In the genomic region with DNA sequence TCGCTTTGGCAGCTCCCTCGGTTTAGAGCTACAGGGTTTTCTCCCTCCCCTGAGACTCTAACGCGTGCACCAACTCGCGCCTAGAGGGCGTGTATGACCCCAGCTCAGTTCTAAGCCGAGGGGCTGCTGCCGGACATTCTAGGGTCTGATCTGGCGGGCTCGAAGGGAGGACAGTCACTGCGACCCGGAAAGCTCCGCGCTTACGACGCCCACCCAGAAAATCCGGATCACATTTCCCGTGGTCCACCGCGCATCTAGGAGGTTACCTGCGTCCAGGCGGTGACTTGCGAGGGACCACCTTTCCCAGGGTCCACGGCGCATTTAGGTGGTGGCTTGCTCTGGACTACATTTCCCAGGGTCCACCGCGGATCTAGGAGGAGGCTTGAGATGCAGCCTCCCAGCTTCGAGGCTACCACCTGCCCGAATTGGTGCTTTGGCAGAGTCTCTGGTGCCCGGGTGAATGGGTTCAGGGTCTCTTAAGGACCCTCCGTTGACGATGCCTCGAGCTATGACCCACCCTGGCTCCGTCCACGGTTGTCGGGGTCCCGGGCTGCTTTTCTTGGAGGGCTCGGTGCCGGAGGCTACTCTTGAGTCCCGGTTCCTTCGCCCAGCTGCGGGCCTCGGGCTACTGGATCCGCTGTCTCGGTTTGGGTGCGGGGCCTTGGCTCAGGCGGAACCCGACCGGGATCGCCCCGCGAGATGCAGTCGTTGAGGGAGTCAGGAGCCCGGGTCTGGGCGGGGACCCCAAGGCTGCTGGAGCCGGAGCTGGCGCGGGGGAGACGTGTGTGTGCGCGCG, we compare ENCODE assay signal across 9 cellular contexts. TPM values are rescaled to one million over a fixed set of nuclear protein-coding genes. Genes with fewer than 3 reads are reported as not detected.
DNase-seq lines count a peak whose midpoint lies in the region; ATAC-seq and TF ChIP-seq lines count a peak whose summit lies in the region.
"Had no signal": no experiment of that assay in that cellular context is flagged by ENCODE, and none has a peak within 500 bp of the region (broad histone marks: within the 10 kb centered on the region; RNA-seq: fewer than 3 reads in every experiment).

No MANE protein-coding gene starts in this region.

- POLR2A ChIA-PET in IMR-90 (lab: Charles Lee; ENCODE audit: unreplicated experiment): no interaction called here

- no TSS peak for BruUV-seq in IMR-90 (replicated peaks; lab: Mats Ljungman, UMichigan)

- no peak overlapping the region for H4K91ac ChIP-seq in IMR-90 (ENCODE audit: insufficient read depth, low read depth, low read length)

- no peak overlapping the region for H3K4me3 Mint-ChIP-seq in stimulated activated naive CD8-positive, alpha-beta T cell treated with anti-CD3 and anti-CD28 coated beads, Interleukin-15, amount 100 ng/mL, for 72 hours

- H3K4me3 ChIP-seq in IMR-90 (ENCODE audit: insufficient read depth, low read depth, low read length): peak overlapping the region; percentile 38

- no peak for TF ChIP-seq CTCF in IMR-90 (conservative IDR thresholded peaks at IDR 0.05; ENCODE audit: low read depth, low read length)

- H3K27ac Mint-ChIP-seq in stimulated activated naive CD8-positive, alpha-beta T cell treated with anti-CD3 and anti-CD28 coated beads, Interleukin-15, amount 100 ng/mL, for 72 hours: no peak overlapping the region

- no peak overlapping the region for H3K56ac ChIP-seq in IMR-90 (ENCODE audit: extremely low read depth, insufficient read depth, low read length)

- no peak overlapping the region for H2BK120ac ChIP-seq in IMR-90 (ENCODE audit: low read depth, low read length)

- TF ChIP-seq RAD21 in IMR-90 (IDR thresholded peaks at IDR 0.05; ENCODE audit: low read length): no peak

- H3K4me1 ChIP-seq in IMR-90 (ENCODE audit: control insufficient read depth, insufficient read depth, low read length): no peaks in the 10 kb centered on the region

- no peaks in the 10 kb centered on the region for H3K4me1 Mint-ChIP-seq in stimulated activated naive CD8-positive, alpha-beta T cell treated with anti-CD3 and anti-CD28 coated beads, Interleukin-15, amount 100 ng/mL, for 72 hours

- peaks cover 2% of the 10 kb centered on the region; the same call in 1 of the 2 replicates for H3K9me3 ChIP-seq in IMR-90 (ENCODE audit: control insufficient read depth, insufficient read depth, low read length)

- no peak overlapping the region for H3K4ac ChIP-seq in IMR-90 (ENCODE audit: low read depth, low read length)

- H4K20me1 ChIP-seq in IMR-90 (ENCODE audit: insufficient read depth, low read length): no peaks in the 10 kb centered on the region

- no peak overlapping the region for H2AK5ac ChIP-seq in IMR-90 (ENCODE audit: low read depth, low read length)

- H3K9me1 ChIP-seq in IMR-90 (ENCODE audit: insufficient read depth, low read length): peaks cover 4% of the 10 kb centered on the region; the same call in 1 of the 2 replicates

- peaks cover 1% of the 10 kb centered on the region; the same call in 1 of the 2 replicates for H3K36me3 ChIP-seq in IMR-90 (ENCODE audit: control insufficient read depth, insufficient read depth, low read length)

- peaks cover 13% of the 10 kb centered on the region for H3K27me3 Mint-ChIP-seq in stimulated activated naive CD8-positive, alpha-beta T cell treated with anti-CD3 and anti-CD28 coated beads, Interleukin-15, amount 100 ng/mL, for 72 hours

- no peak overlapping the region for H2BK5ac ChIP-seq in IMR-90 (ENCODE audit: low read depth, low read length, poor library complexity, severe bottlenecking)

- H3K9ac ChIP-seq in IMR-90 (ENCODE audit: low read depth, low read length): no peak overlapping the region

- H3K79me1 ChIP-seq in IMR-90 (ENCODE audit: low read depth in 1 of 2, low read length in 2 of 2): no peaks in the 10 kb centered on the region

- no peak overlapping the region for H3K18ac ChIP-seq in IMR-90 (ENCODE audit: low read depth, low read length)

- H2BK20ac ChIP-seq in IMR-90 (ENCODE audit: low read depth, low read length): no peak overlapping the region

- no peak for TF ChIP-seq POLR2A in IMR-90 (IDR thresholded peaks at IDR 0.05; ENCODE audit: low read depth, low read length)

- H3K23ac ChIP-seq in IMR-90 (ENCODE audit: low read depth, low read length): no peak overlapping the region

- DNase-seq in IMR-90 (no peak), cerebellum (ENCODE audit: low spot score) (peak; percentile 90), islet precursor cell (peak; percentile 78), superior temporal gyrus (ENCODE audit: extremely low spot score) (peak; percentile 59), mucosa of gallbladder (ENCODE audit: low spot score) (no peak)
- no peak for DNase-seq in stimulated activated naive CD8-positive, alpha-beta T cell treated with anti-CD3 and anti-CD28 coated beads, Interleukin-15, amount 100 ng/mL, for 72 hours
- DNase-seq: hippocampal formation had no signal

- in situ Hi-C loops in IMR-90 (cut with MboI; ENCODE audit: low sequenced_read_pairs): no loop called here

- intact Hi-C loops in IMR-90 (cut with micrococcal nuclease): no loop called here

- CTCF ChIA-PET in IMR-90 (lab: Yijun Ruan, JAX): no interaction called here

- dilution Hi-C loops in IMR-90 (cut with HindIII; ENCODE audit: low sequenced_read_pairs, unreplicated experiment): no loop called here

- H3K14ac ChIP-seq in IMR-90 (replicated peaks; ENCODE audit: low read depth, low read length): no peak overlapping the region

- H4K5ac ChIP-seq in IMR-90 (ENCODE audit: low read depth, low read length): no peak overlapping the region

- H3K27ac ChIP-seq in IMR-90 (ENCODE audit: insufficient read depth, low read length): no peak overlapping the region

- H2AK9ac ChIP-seq in IMR-90 (replicated peaks; ENCODE audit: low read depth, low read length, poor library complexity): no peak overlapping the region

- H3K9me3 Mint-ChIP-seq in stimulated activated naive CD8-positive, alpha-beta T cell treated with anti-CD3 and anti-CD28 coated beads, Interleukin-15, amount 100 ng/mL, for 72 hours: peaks cover 22 to 57% of the 10 kb centered on the region in 2 donors

- no peak overlapping the region for H4K8ac ChIP-seq in IMR-90 (ENCODE audit: low read depth in 2 of 2, low read length in 2 of 2)

- ATAC-seq in IMR-90 (ENCODE audit: low read depth): peak; percentile 42
- ATAC-seq in HG03460 (IDR thresholded peaks at IDR 0.05; ENCODE audit: unreplicated experiment): no peak
- ATAC-seq in HG03432 (IDR thresholded peaks at IDR 0.05; ENCODE audit: unreplicated experiment): no peak
- ATAC-seq in stimulated activated naive CD8-positive, alpha-beta T cell treated with anti-CD3 and anti-CD28 coated beads, Interleukin-15, amount 100 ng/mL, for 72 hours: no peak

- no peak overlapping the region for H2BK15ac ChIP-seq in IMR-90 (ENCODE audit: low read depth, low read length)

- peaks cover 7% of the 10 kb centered on the region for H3K27me3 ChIP-seq in IMR-90 (ENCODE audit: control insufficient read depth, insufficient read depth, low read length)

- 5% methylated on average over 42 of the region's 63 CpGs; no CpG with 5 or more reads in 1 of the 2 experiments for WGBS in IMR-90 (ENCODE audit: extremely low coverage in 2 of 2, insufficient read length in 1 of 2), 2 experiments

- H3K4me2 ChIP-seq in IMR-90 (ENCODE audit: low read depth, low read length): peak overlapping the region; percentile 90

- H2AFZ ChIP-seq in IMR-90 (replicated peaks; ENCODE audit: low read length, poor library complexity): peak overlapping the region; percentile 81

TF ChIP-seq in IMR-90, 13 proteins besides CTCF, POLR2A, EP300 and RAD21:
- TF ChIP-seq CHD1 (IDR thresholded peaks at IDR 0.05; ENCODE audit: low read depth, low read length): no peak
- TF ChIP-seq MAZ (IDR thresholded peaks at IDR 0.05; ENCODE audit: borderline replicate concordance, low read depth, low read length): no peak
- TF ChIP-seq, protein P1, sequence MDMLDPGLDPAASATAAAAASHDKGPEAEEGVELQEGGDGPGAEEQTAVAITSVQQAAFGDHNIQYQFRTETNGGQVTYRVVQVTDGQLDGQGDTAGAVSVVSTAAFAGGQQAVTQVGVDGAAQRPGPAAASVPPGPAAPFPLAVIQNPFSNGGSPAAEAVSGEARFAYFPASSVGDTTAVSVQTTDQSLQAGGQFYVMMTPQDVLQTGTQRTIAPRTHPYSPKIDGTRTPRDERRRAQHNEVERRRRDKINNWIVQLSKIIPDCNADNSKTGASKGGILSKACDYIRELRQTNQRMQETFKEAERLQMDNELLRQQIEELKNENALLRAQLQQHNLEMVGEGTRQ (IDR thresholded peaks at IDR 0.05; ENCODE audit: low read depth, low read length): no peak
- no peak for TF ChIP-seq CEBPB (IDR thresholded peaks at IDR 0.05; ENCODE audit: low read depth, low read length)
- TF ChIP-seq RCOR1 (IDR thresholded peaks at IDR 0.05; ENCODE audit: insufficient replicate concordance, low read length): no peak
- TF ChIP-seq NFE2L2 (IDR thresholded peaks at IDR 0.05; ENCODE audit: low read depth, low read length): no peak
- TF ChIP-seq RFX5 (IDR thresholded peaks at IDR 0.05; ENCODE audit: low read depth, low read length): no peak
- no peak for TF ChIP-seq MAFK (IDR thresholded peaks at IDR 0.05; ENCODE audit: low read depth, low read length)
- TF ChIP-seq, protein P2, sequence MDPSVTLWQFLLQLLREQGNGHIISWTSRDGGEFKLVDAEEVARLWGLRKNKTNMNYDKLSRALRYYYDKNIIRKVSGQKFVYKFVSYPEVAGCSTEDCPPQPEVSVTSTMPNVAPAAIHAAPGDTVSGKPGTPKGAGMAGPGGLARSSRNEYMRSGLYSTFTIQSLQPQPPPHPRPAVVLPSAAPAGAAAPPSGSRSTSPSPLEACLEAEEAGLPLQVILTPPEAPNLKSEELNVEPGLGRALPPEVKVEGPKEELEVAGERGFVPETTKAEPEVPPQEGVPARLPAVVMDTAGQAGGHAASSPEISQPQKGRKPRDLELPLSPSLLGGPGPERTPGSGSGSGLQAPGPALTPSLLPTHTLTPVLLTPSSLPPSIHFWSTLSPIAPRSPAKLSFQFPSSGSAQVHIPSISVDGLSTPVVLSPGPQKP (IDR thresholded peaks at IDR 0.05; ENCODE audit: borderline replicate concordance, low read depth, low read length): no peak
- TF ChIP-seq SMC3 (IDR thresholded peaks at IDR 0.05; ENCODE audit: low read depth, low read length): no peak
- no peak for TF ChIP-seq BHLHE40 (IDR thresholded peaks at IDR 0.05; ENCODE audit: low read depth, low read length)
- TF ChIP-seq MXI1 (IDR thresholded peaks at IDR 0.05; ENCODE audit: borderline replicate concordance, low read depth, low read length): no peak

RNA-seq across cellular contexts. Expression of a gene that starts 30.5 kb away (rescaled TPM):
- total RNA-seq in IMR-90 (2012; rRNA removed) (106 and 129 TPM in 2 replicates), cerebellum (83.1 TPM), mucosa of gallbladder (40.2 TPM)
- polyA plus RNA-seq in IMR-90 (2012; rRNA removed): 42.6 and 61.6 TPM in 2 replicates
- 4.6 and 10.2 TPM in 2 replicates for polyA plus RNA-seq in IMR-90 (2012; cell fraction: cytosol; rRNA removed)
- polyA plus RNA-seq in IMR-90 (2012; cell fraction: nucleus; rRNA removed; ENCODE audit: low replicate concordance): 2.1 and 22.2 TPM in 2 replicates

RNA-seq across cellular contexts. Expression of a gene that starts 30.9 kb away (rescaled TPM):
- 6.4 and 7.5 TPM in 2 replicates for total RNA-seq in IMR-90 (2012; rRNA removed)
- polyA plus RNA-seq in IMR-90 (2012; rRNA removed): 2.1 and 2.3 TPM in 2 replicates
- 0.55 and 0.70 TPM in 2 replicates for polyA plus RNA-seq in IMR-90 (2012; cell fraction: cytosol; rRNA removed)
- polyA plus RNA-seq in IMR-90 (2012; cell fraction: nucleus; rRNA removed; ENCODE audit: low replicate concordance): 1.7 and 8.1 TPM in 2 replicates
- 14.6 TPM for total RNA-seq in cerebellum
- 5.3 TPM for total RNA-seq in mucosa of gallbladder

Comparison
In these comparisons a context has a peak if more than half of its experiments do, and no peak if none do; other contexts are left out.
1. DNase-seq: peak in cerebellum (single experiment), islet precursor cell (single experiment) and superior temporal gyrus (single experiment); none in IMR-90 (single experiment), stimulated activated naive CD8-positive, alpha-beta T cell treated with anti-CD3 and anti-CD28 coated beads, Interleukin-15, amount 100 ng/mL, for 72 hours (0 of 2) and mucosa of gallbladder (single experiment).